ENCODE assay signal across 8 cellular contexts in genomic region chr15:64163662-64164362, GRCh38. TPM values are rescaled to one million over a fixed set of nuclear protein-coding genes. Genes with fewer than 3 reads are reported as not detected.
DNase-seq lines count a peak whose midpoint lies in the region; ATAC-seq, FAIRE-seq and TF ChIP-seq lines count a peak whose summit lies in the region.

No MANE protein-coding gene starts in this region.

- peak overlapping the region; percentile 93 for H3K27ac Mint-ChIP-seq in activated CD8-positive, alpha-beta T cell treated with anti-CD3 and anti-CD28 coated beads for 36 hours

- H3K4me1 ChIP-seq in skeletal muscle tissue (ENCODE audit: control insufficient read depth in 3 of 3, insufficient read depth in 3 of 3, low read length in 3 of 3), result peaks cover 21 to 33% (median 22%) of the 10 kb centered on the region in 3 donors

- peak overlapping the region; percentile 76 for H3K4me3 Mint-ChIP-seq in activated CD8-positive, alpha-beta T cell treated with anti-CD3 and anti-CD28 coated beads for 36 hours

- H3K36me3 Mint-ChIP-seq in activated CD8-positive, alpha-beta T cell treated with anti-CD3 and anti-CD28 coated beads for 36 hours (ENCODE audit: low read depth), result peaks cover 21% of the 10 kb centered on the region

- H3K4me1 Mint-ChIP-seq in activated CD8-positive, alpha-beta T cell treated with anti-CD3 and anti-CD28 coated beads for 36 hours (ENCODE audit: low read depth), result peaks cover 39% of the 10 kb centered on the region

- TF ChIP-seq CTCF in activated CD8-positive, alpha-beta T cell treated with anti-CD3 and anti-CD28 coated beads for 36 hours (IDR thresholded peaks at IDR 0.05), result no peak

- ATAC-seq in HG03565 (IDR thresholded peaks at IDR 0.05; ENCODE audit: unreplicated experiment) (peak; percentile 3), left ventricle myocardium superior (peak; percentile 26)
- peak; percentile 1 for ATAC-seq in activated CD8-positive, alpha-beta T cell treated with anti-CD3 and anti-CD28 coated beads for 36 hours

- H3K9ac ChIP-seq in skeletal muscle tissue (ENCODE audit: low read depth in 1 of 3, low read length in 3 of 3), result peak overlapping the region; percentile 71 to 91 (median 82)

- intact Hi-C loops in activated CD8-positive, alpha-beta T cell treated with anti-CD3 and anti-CD28 coated beads for 36 hours (cut with micrococcal nuclease), result no loop called here
- intact Hi-C loops in left ventricle myocardium superior (cut with micrococcal nuclease), result no loop called here

- no peaks in the 10 kb centered on the region for H3K9me3 ChIP-seq in skeletal muscle tissue (ENCODE audit: control insufficient read depth in 3 of 3, low read length in 3 of 3)

- H3K27ac ChIP-seq in skeletal muscle tissue (ENCODE audit: low read depth, low read length), result peak overlapping the region; percentile 90

- no peaks in the 10 kb centered on the region for H3K9me3 Mint-ChIP-seq in activated CD8-positive, alpha-beta T cell treated with anti-CD3 and anti-CD28 coated beads for 36 hours

- no peaks in the 10 kb centered on the region for H3K27me3 ChIP-seq in skeletal muscle tissue (ENCODE audit: control insufficient read depth in 3 of 3, insufficient read depth in 3 of 3, low read length in 3 of 3)

- no peak for TF ChIP-seq POLR2A in H54 (IDR thresholded peaks at IDR 0.05; ENCODE audit: low read depth, low read length)

- POLR2A ChIA-PET in activated CD8-positive, alpha-beta T cell treated with anti-CD3 and anti-CD28 coated beads for 36 hours (lab: Charles Lee), result interaction anchor here (0.6 to 3.0 kb wide), 10 partner anchors 9 to 557 kb away, joined by 3 to 30 read pairs (median 4); partner anchors contain the start of genes CIAO2A, SNX22 and TRIP4

- H3K4me3 ChIP-seq in skeletal muscle tissue (ENCODE audit: low read length in 3 of 3), result peak overlapping the region; percentile 76 to 88 (median 84)

- no peaks in the 10 kb centered on the region for H3K27me3 Mint-ChIP-seq in activated CD8-positive, alpha-beta T cell treated with anti-CD3 and anti-CD28 coated beads for 36 hours

- H3K36me3 ChIP-seq in skeletal muscle tissue (ENCODE audit: control insufficient read depth in 3 of 3, insufficient read depth in 3 of 3, low read length in 3 of 3), result peaks cover 15 to 18% (median 17%) of the 10 kb centered on the region in 3 donors

- DNase-seq in GM19239 (ENCODE audit: insufficient read length, low spot score) (no peak), left ventricle myocardium superior (peak; percentile 53), KG1 (lab: John Stamatoyannopoulos, UW) (no peak), NCI-H2029 treated with DMSO at 0.1 percent for 48 hours (lab: John Stamatoyannopoulos, UW) (no peak), H54 (ENCODE audit: insufficient read length, low spot score) (no peak)
- peak; percentile 28 for DNase-seq in activated CD8-positive, alpha-beta T cell treated with anti-CD3 and anti-CD28 coated beads for 36 hours

- FAIRE-seq in GM19239 (lab: Jason Lieb, UNC) (peak; percentile 45), H54 (lab: Jason Lieb, UNC) (no peak)

- CTCF ChIA-PET in activated CD8-positive, alpha-beta T cell treated with anti-CD3 and anti-CD28 coated beads for 36 hours (lab: Charles Lee), result interaction anchor here (1.0 to 2.4 kb wide), 5 partner anchors 11 to 189 kb away, joined by 3 to 40 read pairs (median 3); partner anchors contain the start of genes CIAO2A and SNX22

RNA-seq across cellular contexts. Expression of gene PPIB, which starts 1.0 kb away (rescaled TPM):
- 100 to 1,000 TPM; 223 to 227 TPM for total RNA-seq in activated CD8-positive, alpha-beta T cell treated with anti-CD3 and anti-CD28 coated beads for 36 hours
- total RNA-seq in left ventricle myocardium superior (106 TPM), skeletal muscle tissue (199 TPM)

RNA-seq across cellular contexts. Expression of gene SNX22, which starts 12.3 kb away (rescaled TPM):
- total RNA-seq in activated CD8-positive, alpha-beta T cell treated with anti-CD3 and anti-CD28 coated beads for 36 hours, result 1 to 10 TPM; 1.6 to 1.8 TPM
- total RNA-seq in left ventricle myocardium superior (5.6 TPM), skeletal muscle tissue (1.0 TPM)

Comparison
In these comparisons a context has a peak if more than half of its experiments do, and no peak if none do; other contexts are left out.
1. DNase-seq: peak in activated CD8-positive, alpha-beta T cell treated with anti-CD3 and anti-CD28 coated beads for 36 hours (single experiment) and left ventricle myocardium superior (single experiment); none in GM19239 (single experiment), KG1 (single experiment), NCI-H2029 treated with DMSO at 0.1 percent for 48 hours (single experiment) and H54 (single experiment).
2. Peak in every context shown above with its lines, with median percentiles within 50 percentile points of each other: ATAC-seq.